30 cellular contexts compared by ENCODE assay signal in genomic region chr12:109729837-109730200, GRCh38. TPM values are rescaled to one million over a fixed set of nuclear protein-coding genes. Genes with fewer than 3 reads are reported as not detected.
DNase-seq lines count a peak whose midpoint lies in the region; ATAC-seq and TF ChIP-seq lines count a peak whose summit lies in the region.
"Had no signal": no experiment of that assay in that cellular context is flagged by ENCODE, and none has a peak within 500 bp of the region (broad histone marks: within the 10 kb centered on the region; RNA-seq: fewer than 3 reads in every experiment).

No MANE protein-coding gene starts in this region.

- H3K4me3 Mint-ChIP-seq in chondrocyte (ENCODE audit: unreplicated experiment) = no peak overlapping the region
- H3K4me3 Mint-ChIP-seq in neural crest cell = no peak overlapping the region
- H3K4me3 Mint-ChIP-seq: activated CD4-positive, alpha-beta memory T cell treated with anti-CD3 and anti-CD28 coated beads, Interleukin-2, amount 10 ng/mL, durations not matched to agents 7 days and 5 days; activated naive CD4-positive, alpha-beta T cell treated with anti-CD3 and anti-CD28 coated beads for 36 hours; activated T-helper 1 cell treated with anti-CD3 and anti-CD28 coated beads, Interleukin-12 subunit alpha, Interleukin-12 subunit beta, Interleukin-2, Interleukin-4 antibody, amounts not matched to agents 30 ng/mL and 10 ng/mL and 1 ng/mL, durations not matched to agents 14 hours and 24 hours and 36 hours; CD8-positive, alpha-beta memory T cell; effector memory CD8-positive, alpha-beta T cell; naive thymus-derived CD4-positive, alpha-beta T cell; stimulated activated memory B cell treated with anti-CD40 and anti-IgM and Interleukin-4, amounts not matched to agents 10 μg/mL and 1 μg/mL and 100 μg/mL, for 72 hours; T-helper 2 cell treated with Interferon-gamma antibody and Interleukin-4, amounts not matched to agents 5 μg/mL and 100 μg/mL, for 36 hours had no signal

- no peaks in the 10 kb centered on the region for H3K4me1 ChIP-seq in upper lobe of right lung
- H3K4me1 ChIP-seq: uterus had no signal

- no peak overlapping the region for H3K27ac ChIP-seq in upper lobe of right lung
- H3K27ac ChIP-seq: cardiac muscle cell, KMS-11, psoas muscle, testis, uterus had no signal

- no peaks in the 10 kb centered on the region for H3K27me3 ChIP-seq in upper lobe of right lung
- H3K27me3 ChIP-seq: cardiac muscle cell, testis, uterus had no signal

- H3K27me3 Mint-ChIP-seq in chondrocyte (ENCODE audit: low read depth) = no peaks in the 10 kb centered on the region
- peaks cover 16% of the 10 kb centered on the region for H3K27me3 Mint-ChIP-seq in neural crest cell (ENCODE audit: low read depth)

- TF ChIP-seq CTCF in chondrocyte (IDR thresholded peaks at IDR 0.05) (no peak), neural crest cell (conservative IDR thresholded peaks at IDR 0.05) (no peak), upper lobe of right lung (IDR thresholded peaks at IDR 0.05) (no peak)

- H3K4me1 Mint-ChIP-seq in chondrocyte (ENCODE audit: low read depth) (peaks cover 9% of the 10 kb centered on the region), neural crest cell (peaks cover 76% of the 10 kb centered on the region)
- H3K4me1 Mint-ChIP-seq: activated CD4-positive, alpha-beta memory T cell treated with anti-CD3 and anti-CD28 coated beads, Interleukin-2, amount 10 ng/mL, durations not matched to agents 7 days and 5 days; CD8-positive, alpha-beta memory T cell had no signal

- H3K9me3 Mint-ChIP-seq in chondrocyte (ENCODE audit: low read depth) (no peaks in the 10 kb centered on the region), neural crest cell (no peaks in the 10 kb centered on the region)
- H3K9me3 Mint-ChIP-seq: activated CD4-positive, alpha-beta memory T cell treated with anti-CD3 and anti-CD28 coated beads, Interleukin-2, amount 10 ng/mL, durations not matched to agents 7 days and 5 days; activated naive CD4-positive, alpha-beta T cell treated with anti-CD3 and anti-CD28 coated beads for 36 hours; activated T-helper 1 cell treated with anti-CD3 and anti-CD28 coated beads, Interleukin-12 subunit alpha, Interleukin-12 subunit beta, Interleukin-2, Interleukin-4 antibody, amounts not matched to agents 30 ng/mL and 10 ng/mL and 1 ng/mL, durations not matched to agents 14 hours and 24 hours and 36 hours; CD8-positive, alpha-beta memory T cell; effector memory CD8-positive, alpha-beta T cell; naive thymus-derived CD4-positive, alpha-beta T cell; stimulated activated memory B cell treated with anti-CD40 and anti-IgM and Interleukin-4, amounts not matched to agents 10 μg/mL and 1 μg/mL and 100 μg/mL, for 72 hours; T-helper 2 cell treated with Interferon-gamma antibody and Interleukin-4, amounts not matched to agents 5 μg/mL and 100 μg/mL, for 36 hours had no signal

- H3K36me3 ChIP-seq in upper lobe of right lung = no peaks in the 10 kb centered on the region
- H3K36me3 ChIP-seq: cardiac muscle cell, uterus had no signal

- DNase-seq in Right ventricle myocardium inferior (ENCODE audit: missing footprints) (peak; percentile 41), cardiac septum (ENCODE audit: low spot score) (no peak), chondrocyte (ENCODE audit: low spot score) (peak; percentile 46), neural crest cell (ENCODE audit: low read depth, low spot score) (no peak), upper lobe of right lung (peak; percentile 57), NCI-H82 treated with DMSO at 0.1 percent for 48 hours (lab: John Stamatoyannopoulos, UW; ENCODE audit: unreplicated experiment) (no peak)
- DNase-seq: activated CD4-positive, alpha-beta memory T cell treated with anti-CD3 and anti-CD28 coated beads, Interleukin-2, amount 10 ng/mL, durations not matched to agents 7 days and 5 days; activated CD8-positive, alpha-beta memory T cell treated with anti-CD3 and anti-CD28 coated beads, Interleukin-2, amount 50 U/mL, for 4 hours; activated naive CD4-positive, alpha-beta T cell treated with anti-CD3 and anti-CD28 coated beads for 36 hours; cortex of kidney; DMS 273 treated with DMSO at 0.1 percent for 48 hours; effector memory CD8-positive, alpha-beta T cell; EL; naive thymus-derived CD4-positive, alpha-beta T cell; NCI-H2029; NCI-H524; PC-3; SHP77; testis; uterus had no signal

- H3K27ac Mint-ChIP-seq in chondrocyte (ENCODE audit: unreplicated experiment) = no peak overlapping the region
- H3K27ac Mint-ChIP-seq in neural crest cell (ENCODE audit: unreplicated experiment) = peak overlapping the region; percentile 92
- H3K27ac Mint-ChIP-seq: activated CD4-positive, alpha-beta memory T cell treated with anti-CD3 and anti-CD28 coated beads, Interleukin-2, amount 10 ng/mL, durations not matched to agents 7 days and 5 days; activated naive CD4-positive, alpha-beta T cell treated with anti-CD3 and anti-CD28 coated beads for 36 hours; activated T-helper 1 cell treated with anti-CD3 and anti-CD28 coated beads, Interleukin-12 subunit alpha, Interleukin-12 subunit beta, Interleukin-2, Interleukin-4 antibody, amounts not matched to agents 30 ng/mL and 10 ng/mL and 1 ng/mL, durations not matched to agents 14 hours and 24 hours and 36 hours; effector memory CD8-positive, alpha-beta T cell; naive thymus-derived CD4-positive, alpha-beta T cell; stimulated activated memory B cell treated with anti-CD40 and anti-IgM and Interleukin-4, amounts not matched to agents 10 μg/mL and 1 μg/mL and 100 μg/mL, for 72 hours; T-helper 2 cell treated with Interferon-gamma antibody and Interleukin-4, amounts not matched to agents 5 μg/mL and 100 μg/mL, for 36 hours had no signal

- H3K36me3 Mint-ChIP-seq in chondrocyte (ENCODE audit: low read depth) = no peaks in the 10 kb centered on the region
- H3K36me3 Mint-ChIP-seq in neural crest cell (ENCODE audit: low read depth) = no peaks in the 10 kb centered on the region
- H3K36me3 Mint-ChIP-seq: stimulated activated memory B cell treated with anti-CD40 and anti-IgM and Interleukin-4, amounts not matched to agents 10 μg/mL and 1 μg/mL and 100 μg/mL, for 72 hours had no signal

- intact Hi-C loops in Right ventricle myocardium inferior (cut with DNase I) = no loop called here
- intact Hi-C loops in cardiac septum (cut with DNase I) = loop anchor here (5.0 kb wide), 1 partner anchor 32 kb away; no protein-coding TSS in a partner anchor
- intact Hi-C loops in upper lobe of right lung (cut with DNase I) = no loop called here

- no peaks in the 10 kb centered on the region for H3K9me3 ChIP-seq in upper lobe of right lung
- H3K9me3 ChIP-seq: psoas muscle, testis, uterus had no signal

- ATAC-seq in Right ventricle myocardium inferior (no peak), upper lobe of right lung (no peak), GM21619 (IDR thresholded peaks at IDR 0.05; ENCODE audit: unreplicated experiment) (no peak), HG03442 (IDR thresholded peaks at IDR 0.05; ENCODE audit: unreplicated experiment) (no peak)
- ATAC-seq: effector memory CD8-positive, alpha-beta T cell; HCT116; naive thymus-derived CD4-positive, alpha-beta T cell; PC-3; psoas muscle; stimulated activated memory B cell treated with anti-CD40 and anti-IgM and Interleukin-4, amounts not matched to agents 10 μg/mL and 1 μg/mL and 100 μg/mL, for 72 hours had no signal

- no peak overlapping the region for H3K4me3 ChIP-seq in upper lobe of right lung
- H3K4me3 ChIP-seq: cardiac muscle cell, psoas muscle, testis, uterus had no signal

RNA-seq across cellular contexts. Expression of gene FAM222A, which starts 16.2 kb away (rescaled TPM):
- total RNA-seq in Right ventricle myocardium inferior (27.4 TPM), cardiac septum (7.8 TPM), chondrocyte (1.0 to 1.5 TPM (median 1.2 TPM) in 3 replicates), neural crest cell (12.5 and 13.9 TPM in 2 replicates), upper lobe of right lung (6.2 TPM)

Comparison
In these comparisons a context has a peak if more than half of its experiments do, and no peak if none do; other contexts are left out.
1. DNase-seq: peak in Right ventricle myocardium inferior (single experiment), chondrocyte (single experiment) and upper lobe of right lung (single experiment); none in cardiac septum (single experiment), neural crest cell (single experiment) and NCI-H82 treated with DMSO at 0.1 percent for 48 hours (single experiment).